In the genomic region with DNA sequence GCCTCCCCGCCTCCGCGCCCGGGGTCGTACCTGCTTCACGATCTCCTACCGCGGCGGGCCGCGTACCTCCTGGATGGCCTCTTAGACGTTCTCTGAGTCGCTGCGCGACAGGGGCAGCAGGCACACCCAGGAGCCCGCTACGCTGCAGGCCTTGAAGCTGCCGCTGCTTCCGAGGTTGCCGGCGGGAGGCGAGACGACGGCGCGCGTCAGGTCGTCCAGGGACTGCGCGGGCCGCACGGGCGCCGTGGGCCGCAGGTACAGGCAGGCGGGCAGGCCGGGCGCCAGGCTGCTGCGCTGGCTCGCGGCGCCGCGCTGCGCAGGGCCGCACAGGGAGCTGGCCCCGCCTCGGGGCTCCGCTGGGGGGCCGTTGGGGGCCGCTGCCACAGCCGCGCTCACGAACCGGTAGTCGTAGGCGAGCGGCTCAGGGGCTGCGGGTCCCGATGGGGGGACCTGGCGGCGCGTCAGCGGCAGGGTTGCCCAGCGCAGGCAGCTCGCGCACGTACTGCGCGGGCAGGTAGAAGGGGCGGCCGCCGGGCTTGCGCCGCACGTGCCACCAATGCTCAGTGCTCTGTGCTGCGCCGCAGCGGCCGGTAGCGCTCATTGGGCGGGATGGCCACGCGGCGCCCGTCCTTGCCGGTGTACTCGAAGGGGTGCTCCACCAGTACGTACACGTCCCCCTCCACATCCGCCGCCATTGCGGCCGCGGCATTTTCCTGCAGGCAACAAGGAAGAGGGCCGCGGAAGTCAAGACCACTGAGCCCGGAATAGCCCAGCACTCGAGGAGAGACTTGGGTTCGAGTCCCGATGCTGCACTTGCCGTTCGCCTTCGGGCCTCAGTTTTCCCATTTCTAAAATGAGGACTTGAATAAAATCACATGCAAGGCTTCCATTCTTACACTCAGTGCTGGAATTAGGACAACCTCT, we compare ENCODE assay signal across 7 cellular contexts.
DNase-seq lines count a peak whose midpoint lies in the region; ATAC-seq and TF ChIP-seq lines count a peak whose summit lies in the region.

No MANE protein-coding gene starts in this region.

- no peak for ATAC-seq in HG02852 (IDR thresholded peaks at IDR 0.05; ENCODE audit: unreplicated experiment)

- CTCF ChIA-PET in RWPE1 (lab: Yijun Ruan, JAX) = interaction anchor here (0.8 kb wide), 1 partner anchor 1046 kb away, joined by 5 read pairs; no protein-coding TSS in a partner anchor

- no peaks in the 10 kb centered on the region for H3K9me3 Mint-ChIP-seq in osteocyte (ENCODE audit: unreplicated experiment)

- H3K4me3 ChIP-seq in GM23248 (peak overlapping the region; percentile 30), esophagus squamous epithelium (peak overlapping the region; percentile 23 to 65 (median 58))

- 4 to 6% methylated on average over 61 to 69 of the region's 104 CpGs for WGBS in GM23248 (ENCODE audit: low coverage in 1 of 2, low lambda C conversion rate in 2 of 2, missing lambda C conversion rate in 2 of 2), 2 experiments
- WGBS in esophagus squamous epithelium, 2 donors = 2 to 40% methylated on average over 14 to 24 of the region's 104 CpGs

- POLR2A ChIA-PET in RWPE1 (lab: Yijun Ruan, JAX; ENCODE audit: low non-redundant PET) = no interaction called here

- DNase-seq in GM23248 (peak; percentile 47), RWPE1 (ENCODE audit: low spot score) (no peak), esophagus squamous epithelium (lab: John Stamatoyannopoulos, UW) (no peak), osteocyte (ENCODE audit: extremely low spot score, unreplicated experiment) (no peak), kidney glomerular epithelial cell (lab: John Stamatoyannopoulos, UW) (no peak), SKM-1 (lab: John Stamatoyannopoulos, UW; ENCODE audit: unreplicated experiment) (no peak)

- peak overlapping the region; percentile 50 for H3K4me2 ChIP-seq in GM23248 (ENCODE audit: unreplicated experiment)

- H3K79me2 ChIP-seq in GM23248 (ENCODE audit: insufficient read depth) = no peaks in the 10 kb centered on the region

- H4K20me1 ChIP-seq in GM23248 (ENCODE audit: insufficient read depth) = no peaks in the 10 kb centered on the region

- intact Hi-C loops in esophagus squamous epithelium (cut with DNase I) = loop anchor here (5.0 kb wide), 1 partner anchor 419 kb away; no protein-coding TSS in a partner anchor

- TF ChIP-seq CTCF in RWPE1 (conservative IDR thresholded peaks at IDR 0.05; ENCODE audit: low read depth) (no peak), esophagus squamous epithelium (IDR thresholded peaks at IDR 0.05) (no peak), osteocyte (IDR thresholded peaks at IDR 0.05) (no peak)

- peaks cover 36% of the 10 kb centered on the region for H3K4me1 Mint-ChIP-seq in osteocyte (ENCODE audit: unreplicated experiment)

- no peaks in the 10 kb centered on the region for H3K9me3 ChIP-seq in GM23248 (ENCODE audit: low read depth)
- no peaks in the 10 kb centered on the region for H3K9me3 ChIP-seq in esophagus squamous epithelium

- no peaks in the 10 kb centered on the region for H3F3A ChIP-seq in GM23248 (ENCODE audit: insufficient read depth)

- H2AFZ ChIP-seq in GM23248 = no peak overlapping the region

- in situ Hi-C loops in GM23248 (cut with MboI) = no loop called here

- H3K36me3 Mint-ChIP-seq in osteocyte (ENCODE audit: unreplicated experiment) = peaks cover 9% of the 10 kb centered on the region

- no peaks in the 10 kb centered on the region for H3K9me2 ChIP-seq in GM23248 (ENCODE audit: insufficient read depth)

- H3K4me3 Mint-ChIP-seq in osteocyte (ENCODE audit: unreplicated experiment) = peak overlapping the region; percentile 60

- H3K36me3 ChIP-seq in GM23248 (ENCODE audit: low read depth) = no peaks in the 10 kb centered on the region
- H3K36me3 ChIP-seq in esophagus squamous epithelium = peaks cover 0 to 15% (median 0%) of the 10 kb centered on the region in 3 donors

- H3K4me1 ChIP-seq in GM23248 (ENCODE audit: insufficient read depth) = peaks cover 16% of the 10 kb centered on the region
- H3K4me1 ChIP-seq in esophagus squamous epithelium = peaks cover 57 to 81% (median 58%) of the 10 kb centered on the region in 3 donors

- no peak overlapping the region for H3K27ac ChIP-seq in GM23248
- peak overlapping the region; percentile 64; the same call in 1 of the 2 replicates for H3K27ac ChIP-seq in RWPE1
- peak overlapping the region; percentile 38 to 90 (median 87) for H3K27ac ChIP-seq in esophagus squamous epithelium

- no peak overlapping the region for H3K27ac Mint-ChIP-seq in osteocyte (ENCODE audit: unreplicated experiment)

- H3K27me3 Mint-ChIP-seq in osteocyte (ENCODE audit: unreplicated experiment) = peaks cover 8% of the 10 kb centered on the region

- H3K27me3 ChIP-seq in GM23248 (replicated peaks; ENCODE audit: insufficient read depth) (peaks cover 21% of the 10 kb centered on the region), esophagus squamous epithelium (peaks cover 0 to 57% (median 0%) of the 10 kb centered on the region in 4 donors)

- peak in 1 of 4 donors; percentile 11 for TF ChIP-seq POLR2A in esophagus squamous epithelium (IDR thresholded peaks at IDR 0.05)

- no peak overlapping the region for H3K9ac ChIP-seq in GM23248
